Comparison of ENCODE assay signal across 24 cellular contexts in the genomic region with DNA sequence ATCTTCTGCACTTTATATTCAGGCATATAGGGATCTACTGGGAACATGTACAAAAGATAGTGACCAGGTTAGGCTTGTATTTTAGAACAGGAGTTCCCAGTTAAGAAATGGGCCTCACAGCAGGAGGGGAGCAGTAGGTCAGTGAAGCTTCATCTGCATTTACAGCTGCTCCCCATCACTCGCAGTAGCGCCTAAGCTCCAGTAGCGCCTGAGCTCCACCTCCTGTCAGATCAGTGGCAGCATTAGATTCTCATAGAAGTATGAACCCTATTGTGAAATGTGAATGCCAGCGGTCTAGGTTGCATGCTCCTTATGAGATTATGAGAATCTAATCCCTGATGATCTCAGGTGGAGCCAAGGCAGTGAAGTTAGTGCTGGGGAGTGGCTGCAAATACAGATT.
DNase-seq lines count a peak whose midpoint lies in the region; ATAC-seq and TF ChIP-seq lines count a peak whose summit lies in the region.
"Had no signal": no experiment of that assay in that cellular context is flagged by ENCODE, and none has a peak within 500 bp of the region (broad histone marks: within the 10 kb centered on the region; RNA-seq: fewer than 3 reads in every experiment).

No MANE protein-coding gene starts in this region.

- no peaks in the 10 kb centered on the region for H4K20me1 ChIP-seq in GM23338 (replicated peaks; ENCODE audit: insufficient read depth)

- no peak overlapping the region for H2AFZ ChIP-seq in GM23338
- H2AFZ ChIP-seq: hepatocyte, PC-9 had no signal

- H3K4me3 ChIP-seq in GM23338 (no peak overlapping the region), fibroblast of villous mesenchyme (ENCODE audit: low read depth, low read length) (no peak overlapping the region)
- H3K4me3 ChIP-seq: hepatocyte, PC-9, smooth muscle cell, thoracic aorta had no signal

- H3K36me3 ChIP-seq in GM23338 (ENCODE audit: insufficient read depth) = no peaks in the 10 kb centered on the region
- H3K36me3 ChIP-seq: thoracic aorta had no signal

- no peak overlapping the region for H3K27ac ChIP-seq in GM23338 (ENCODE audit: low read depth)
- H3K27ac ChIP-seq: hepatocyte, PC-9, thoracic aorta had no signal

- peak; percentile 89 for ATAC-seq in GM23338
- no peak for ATAC-seq in natural killer cell
- ATAC-seq: activated CD8-positive, alpha-beta memory T cell treated with anti-CD3 and anti-CD28 coated beads, Interleukin-2, amount 10 ng/mL, durations not matched to agents 7 days and 5 days had no signal

- no peaks in the 10 kb centered on the region for H3K27me3 Mint-ChIP-seq in GM23338 (ENCODE audit: insufficient read depth, low read depth, poor library complexity)
- H3K27me3 Mint-ChIP-seq in natural killer cell (ENCODE audit: low read depth in 2 of 2) = no peaks in the 10 kb centered on the region
- H3K27me3 Mint-ChIP-seq in T-helper 2 cell treated with Interferon-gamma antibody and Interleukin-4, amounts not matched to agents 5 μg/mL and 100 μg/mL, for 36 hours (ENCODE audit: low read depth) = no peaks in the 10 kb centered on the region
- H3K27me3 Mint-ChIP-seq: activated CD8-positive, alpha-beta memory T cell treated with anti-CD3 and anti-CD28 coated beads, Interleukin-2, amount 10 ng/mL, durations not matched to agents 7 days and 5 days; CD4-positive, alpha-beta T cell had no signal

- intact Hi-C loops in natural killer cell (cut with micrococcal nuclease) = no loop called here

- peak; percentile 74 for DNase-seq in GM23338 (ENCODE audit: low spot score)
- DNase-seq in NCI-H226 = peak; percentile 5
- DNase-seq in fibroblast of villous mesenchyme (ENCODE audit: low read depth) = peak; percentile 16
- peak; percentile 9 for DNase-seq in medulla oblongata (ENCODE audit: extremely low spot score)
- no peak for DNase-seq in stimulated activated CD4-positive, alpha-beta T cell treated with anti-CD3 and anti-CD28 coated beads, Interleukin-4, amount 100 ng/mL, for 24 hours
- no peak for DNase-seq in natural killer cell
- no peak for DNase-seq in T-helper 2 cell treated with Interferon-gamma antibody and Interleukin-4, amounts not matched to agents 5 μg/mL and 100 μg/mL, for 36 hours (ENCODE audit: low spot score)
- DNase-seq: activated CD4-positive, alpha-beta T cell treated with anti-CD3 and anti-CD28 coated beads for 48 hours; activated CD8-positive, alpha-beta memory T cell treated with anti-CD3 and anti-CD28 coated beads, Interleukin-2, amount 10 ng/mL, durations not matched to agents 7 days and 5 days; activated naive CD4-positive, alpha-beta T cell treated with anti-CD3 and anti-CD28 coated beads, Interleukin-2, amount 50 U/mL, for 16 hours; caudate nucleus; CD4-positive, alpha-beta T cell; DMS79; Karpas-422; kidney; NCI-H1417 treated with DMSO at 0.1 percent for 48 hours; NCI-H526 treated with DMSO at 0.1 percent for 48 hours; PC-9; SHP77 treated with DMSO at 0.1 percent for 48 hours; stimulated activated naive CD4-positive, alpha-beta T cell treated with Interleukin-2 at 50 U/mL for 16 hours had no signal

- no peak overlapping the region for H3K4me2 ChIP-seq in GM23338
- H3K4me2 ChIP-seq: hepatocyte, PC-9, smooth muscle cell had no signal

- H3K4me1 ChIP-seq in GM23338 (ENCODE audit: insufficient read depth) = 0 out of 2 replicates have a peak, but pooled peaks cover 5% of the 10 kb centered on the region

- no peak overlapping the region for H3K4me3 Mint-ChIP-seq in GM23338
- no peak overlapping the region for H3K4me3 Mint-ChIP-seq in natural killer cell
- H3K4me3 Mint-ChIP-seq in T-helper 2 cell treated with Interferon-gamma antibody and Interleukin-4, amounts not matched to agents 5 μg/mL and 100 μg/mL, for 36 hours = no peak overlapping the region
- H3K4me3 Mint-ChIP-seq: activated CD8-positive, alpha-beta memory T cell treated with anti-CD3 and anti-CD28 coated beads, Interleukin-2, amount 10 ng/mL, durations not matched to agents 7 days and 5 days; activated T-helper 1 cell treated with anti-CD3 and anti-CD28 coated beads, Interleukin-12 subunit alpha, Interleukin-12 subunit beta, Interleukin-2, Interleukin-4 antibody, amounts not matched to agents 30 ng/mL and 10 ng/mL and 1 ng/mL, durations not matched to agents 14 hours and 24 hours and 36 hours; CD4-positive, alpha-beta T cell had no signal

- H3K27ac Mint-ChIP-seq in GM23338 (no peak overlapping the region), natural killer cell (no peak overlapping the region)
- H3K27ac Mint-ChIP-seq in T-helper 2 cell treated with Interferon-gamma antibody and Interleukin-4, amounts not matched to agents 5 μg/mL and 100 μg/mL, for 36 hours = no peak overlapping the region
- H3K27ac Mint-ChIP-seq: activated CD8-positive, alpha-beta memory T cell treated with anti-CD3 and anti-CD28 coated beads, Interleukin-2, amount 10 ng/mL, durations not matched to agents 7 days and 5 days; activated T-helper 1 cell treated with anti-CD3 and anti-CD28 coated beads, Interleukin-12 subunit alpha, Interleukin-12 subunit beta, Interleukin-2, Interleukin-4 antibody, amounts not matched to agents 30 ng/mL and 10 ng/mL and 1 ng/mL, durations not matched to agents 14 hours and 24 hours and 36 hours; CD4-positive, alpha-beta T cell had no signal

- no peaks in the 10 kb centered on the region for H3K9me2 ChIP-seq in GM23338 (ENCODE audit: insufficient read depth)

- H3F3A ChIP-seq in GM23338 (replicated peaks; ENCODE audit: low read depth) = no peaks in the 10 kb centered on the region

- H3K79me2 ChIP-seq in GM23338 (replicated peaks; ENCODE audit: insufficient read depth) = no peaks in the 10 kb centered on the region
- H3K79me2 ChIP-seq: hepatocyte had no signal

- TF ChIP-seq CTCF in GM23338 (conservative IDR thresholded peaks at IDR 0.05; ENCODE audit: low read depth in 2 of 2) (peak; percentile 37 to 76), fibroblast of villous mesenchyme (IDR thresholded peaks at IDR 0.05; ENCODE audit: insufficient read depth, low read depth, low read length) (no peak), natural killer cell (IDR thresholded peaks at IDR 0.05) (no peak)

- H3K4me1 Mint-ChIP-seq in GM23338 (peaks cover 9% of the 10 kb centered on the region), natural killer cell (no peaks in the 10 kb centered on the region)
- H3K4me1 Mint-ChIP-seq in T-helper 2 cell treated with Interferon-gamma antibody and Interleukin-4, amounts not matched to agents 5 μg/mL and 100 μg/mL, for 36 hours (ENCODE audit: low read depth) = no peaks in the 10 kb centered on the region
- H3K4me1 Mint-ChIP-seq: activated CD8-positive, alpha-beta memory T cell treated with anti-CD3 and anti-CD28 coated beads, Interleukin-2, amount 10 ng/mL, durations not matched to agents 7 days and 5 days had no signal

- H3K36me3 Mint-ChIP-seq in GM23338 (ENCODE audit: low read depth) (no peaks in the 10 kb centered on the region), natural killer cell (no peaks in the 10 kb centered on the region)
- no peaks in the 10 kb centered on the region for H3K36me3 Mint-ChIP-seq in T-helper 2 cell treated with Interferon-gamma antibody and Interleukin-4, amounts not matched to agents 5 μg/mL and 100 μg/mL, for 36 hours (ENCODE audit: low read depth)
- H3K36me3 Mint-ChIP-seq: activated CD8-positive, alpha-beta memory T cell treated with anti-CD3 and anti-CD28 coated beads, Interleukin-2, amount 10 ng/mL, durations not matched to agents 7 days and 5 days had no signal

- H3K9me3 Mint-ChIP-seq in GM23338 (no peaks in the 10 kb centered on the region), natural killer cell (no peaks in the 10 kb centered on the region)
- no peaks in the 10 kb centered on the region for H3K9me3 Mint-ChIP-seq in T-helper 2 cell treated with Interferon-gamma antibody and Interleukin-4, amounts not matched to agents 5 μg/mL and 100 μg/mL, for 36 hours
- H3K9me3 Mint-ChIP-seq: activated T-helper 1 cell treated with anti-CD3 and anti-CD28 coated beads, Interleukin-12 subunit alpha, Interleukin-12 subunit beta, Interleukin-2, Interleukin-4 antibody, amounts not matched to agents 30 ng/mL and 10 ng/mL and 1 ng/mL, durations not matched to agents 14 hours and 24 hours and 36 hours had no signal

- H3K27me3 ChIP-seq in GM23338 (ENCODE audit: insufficient read depth) = no peaks in the 10 kb centered on the region
- H3K27me3 ChIP-seq: hepatocyte had no signal

Comparison
In these comparisons a context has a peak if more than half of its experiments do, and no peak if none do; other contexts are left out.
1. DNase-seq: peak in GM23338 (single experiment), NCI-H226 (single experiment), fibroblast of villous mesenchyme (single experiment) and medulla oblongata (single experiment); none in stimulated activated CD4-positive, alpha-beta T cell treated with anti-CD3 and anti-CD28 coated beads, Interleukin-4, amount 100 ng/mL, for 24 hours (single experiment), natural killer cell (single experiment) and T-helper 2 cell treated with Interferon-gamma antibody and Interleukin-4, amounts not matched to agents 5 μg/mL and 100 μg/mL, for 36 hours (single experiment).
2. CTCF ChIP-seq: peak in GM23338 (2 of 2); none in fibroblast of villous mesenchyme (single experiment) and natural killer cell (single experiment).